Comparison of ENCODE assay signal across 17 cellular contexts in genomic region chr16:25034916-25035315, GRCh38.
"Had no signal": no experiment of that assay in that cellular context is flagged by ENCODE, and none has a peak within 500 bp of the region (broad histone marks: within the 10 kb centered on the region; RNA-seq: fewer than 3 reads in every experiment).

No MANE protein-coding gene starts in this region.

- H3K27me3 Mint-ChIP-seq: naive thymus-derived CD4-positive, alpha-beta T cell had no signal

- DNase-seq: activated T-cell treated with anti-CD3 and anti-CD28 coated beads, Interleukin-2, amount 50 U/mL, for 1 hour; adrenal gland; left lung; naive thymus-derived CD4-positive, alpha-beta T cell; occipital lobe; stimulated activated CD4-positive, alpha-beta T cell treated with anti-CD3 and anti-CD28 coated beads, Interleukin-2, amount 100 ng/mL, for 48 hours; stimulated activated naive CD4-positive, alpha-beta T cell treated with Interleukin-2 at 50 U/mL for 16 hours; T-helper 9 cell; upper lobe of left lung had no signal

- FAIRE-seq: bronchial epithelial cell had no signal

- H3K27ac Mint-ChIP-seq: activated naive CD4-positive, alpha-beta T cell treated with anti-CD3 and anti-CD28 coated beads, Interleukin-2, amount 50 U/mL, for 72 hours; naive thymus-derived CD4-positive, alpha-beta T cell had no signal

- H3K36me3 ChIP-seq: adrenal gland, esophagus muscularis mucosa, left lung, thoracic aorta, upper lobe of left lung had no signal

- H3K27ac ChIP-seq: esophagus muscularis mucosa, thoracic aorta had no signal

- H3K27me3 ChIP-seq: adrenal gland, esophagus muscularis mucosa, left lung, upper lobe of left lung had no signal

- H3K9me3 Mint-ChIP-seq: naive thymus-derived CD4-positive, alpha-beta T cell; neural crest cell had no signal

- H3K4me3 ChIP-seq: adrenal gland, coronary artery, esophagus muscularis mucosa, left lung, lung, smooth muscle cell, thoracic aorta, upper lobe of left lung had no signal

- H3K4me3 Mint-ChIP-seq: naive thymus-derived CD4-positive, alpha-beta T cell; neural crest cell had no signal

- H3K9me3 ChIP-seq: adrenal gland, esophagus muscularis mucosa, left lung, thoracic aorta, upper lobe of left lung had no signal
